In genomic region chr1:209046058-209046417, GRCh38 we compare ENCODE assay signal across 22 cellular contexts.
"Had no signal": no experiment of that assay in that cellular context is flagged by ENCODE, and none has a peak within 500 bp of the region (broad histone marks: within the 10 kb centered on the region; RNA-seq: fewer than 3 reads in every experiment).

No MANE protein-coding gene starts in this region.

- FAIRE-seq: islet of Langerhans, kidney had no signal

- H2AFZ ChIP-seq: neural progenitor cell had no signal

- DNase-seq: heart left ventricle; hypothalamus; immature natural killer cell; kidney; midbrain; mucosa of descending colon; naive thymus-derived CD8-positive, alpha-beta T cell; occipital lobe; right lobe of liver; stimulated activated CD4-positive, alpha-beta T cell treated with anti-CD3 and anti-CD28 coated beads, Interleukin-2, amount 100 ng/mL, for 24 hours; stimulated activated CD4-positive, alpha-beta T cell treated with anti-CD3 and anti-CD28 coated beads, Interleukin-4, amount 100 ng/mL, for 1 hour; stimulated activated naive CD4-positive, alpha-beta T cell; uterus had no signal

- H3K9me3 ChIP-seq: heart left ventricle, mucosa of descending colon, neutrophil, right atrium auricular region, right lobe of liver, suprapubic skin, thoracic aorta, uterus had no signal

- H3K4me1 ChIP-seq: heart left ventricle, right atrium auricular region, suprapubic skin, uterus had no signal

- H3K9ac ChIP-seq: neural progenitor cell had no signal

- ATAC-seq: heart left ventricle; naive thymus-derived CD8-positive, alpha-beta T cell had no signal

- H3K27me3 ChIP-seq: neural progenitor cell, neutrophil, right atrium auricular region, right lobe of liver, suprapubic skin, tibial nerve, uterus had no signal

- H3K4me2 ChIP-seq: neural progenitor cell, smooth muscle cell had no signal

- H3K36me3 ChIP-seq: heart left ventricle, neural progenitor cell, neutrophil, right atrium auricular region, right lobe of liver, suprapubic skin, thoracic aorta, tibial nerve, uterus had no signal

- H3K27ac ChIP-seq: heart left ventricle, neural progenitor cell, neutrophil, right atrium auricular region, right lobe of liver, suprapubic skin, thoracic aorta, tibial nerve, uterus had no signal

- H3K4me3 ChIP-seq: heart left ventricle, lung, mucosa of descending colon, neural progenitor cell, right atrium auricular region, right lobe of liver, smooth muscle cell, suprapubic skin, thoracic aorta, tibial nerve, uterus had no signal
